14 cellular contexts compared by ENCODE assay signal in genomic region chr22:29626497-29627195, GRCh38. TPM values are rescaled to one million over a fixed set of nuclear protein-coding genes. Genes with fewer than 3 reads are reported as not detected.
DNase-seq lines count a peak whose midpoint lies in the region; ATAC-seq, FAIRE-seq and TF ChIP-seq lines count a peak whose summit lies in the region.
"Had no signal": no experiment of that assay in that cellular context is flagged by ENCODE, and none has a peak within 500 bp of the region (broad histone marks: within the 10 kb centered on the region; RNA-seq: fewer than 3 reads in every experiment).

No MANE protein-coding gene starts in this region.

- TF ChIP-seq POLR2A in GM12892 (IDR thresholded peaks at IDR 0.05; ENCODE audit: low read depth, low read length) = no peak

- ATAC-seq in SK-N-SH treated with all-trans-retinoic acid at 6 μM for 48 hours = peak; percentile 74

- FAIRE-seq in GM12892 (lab: Jason Lieb, UNC) = no peak

- no peak overlapping the region for H3K4me3 ChIP-seq in fibroblast of mammary gland (ENCODE audit: control insufficient read depth, low read depth, low read length)
- H3K4me3 ChIP-seq: stomach had no signal

- no peak for TF ChIP-seq CTCF in fibroblast of mammary gland (conservative IDR thresholded peaks at IDR 0.05; ENCODE audit: control insufficient read depth, insufficient read depth, low read depth, low read length)

- intact Hi-C loops in head of caudate nucleus (cut with DNase I) = no loop called here
- intact Hi-C loops in cardiac septum (cut with DNase I) = no loop called here

- DNase-seq in HCEC 1CT (peak; percentile 92), fibroblast of mammary gland (ENCODE audit: low read depth) (peak; percentile 96), stromal cell of bone marrow (ENCODE audit: low read depth) (peak; percentile 78), occipital lobe (lab: John Stamatoyannopoulos, UW) (no peak), head of caudate nucleus (no peak), GM12892 (ENCODE audit: insufficient read length) (no peak), cardiac septum (ENCODE audit: low spot score) (no peak)
- DNase-seq: activated CD4-positive, alpha-beta T cell treated with anti-CD3 and anti-CD28 coated beads for 4 hours; caudate nucleus; DMS153; mesendoderm; NCI-H1417 treated with DMSO at 0.1 percent for 48 hours; stomach had no signal

TF ChIP-seq in SK-N-SH treated with all-trans-retinoic acid at 6 μM for 48 hours, 23 proteins besides CTCF, POLR2A, EP300 and RAD21:
- TF ChIP-seq CSRNP3 (CRISPR knock-in tag; IDR thresholded peaks at IDR 0.05) = no peak
- TF ChIP-seq TOX (CRISPR knock-in tag; IDR thresholded peaks at IDR 0.05; ENCODE audit: borderline replicate concordance) = no peak
- no peak for TF ChIP-seq ZFP3 (CRISPR knock-in tag; IDR thresholded peaks at IDR 0.05)
- TF ChIP-seq ISL1 (CRISPR knock-in tag; IDR thresholded peaks at IDR 0.05) = peak; percentile 5; the same call in 1 of the 2 replicates

RNA-seq across cellular contexts. Expression of gene NF2, which starts 23.2 kb away (rescaled TPM):
- total RNA-seq in occipital lobe = 41.6 TPM
- 10.3 TPM for polyA plus RNA-seq in GM12892 (2012; ENCODE audit: missing spikeins)
- total RNA-seq in cardiac septum = 43.4 TPM

RNA-seq across cellular contexts. Expression of gene NIPSNAP1, which starts 45.7 kb away (rescaled TPM):
- total RNA-seq in occipital lobe (65.4 TPM), cardiac septum (14.8 TPM)
- 86.7 TPM for polyA plus RNA-seq in GM12892 (2012; ENCODE audit: missing spikeins)

Comparison
In these comparisons a context has a peak if more than half of its experiments do, and no peak if none do; other contexts are left out.
1. DNase-seq: peak in HCEC 1CT (single experiment), fibroblast of mammary gland (single experiment) and stromal cell of bone marrow (single experiment); none in occipital lobe (single experiment), head of caudate nucleus (0 of 42), GM12892 (single experiment) and cardiac septum (single experiment).